ENCODE assay signal across 1 cellular context in the genomic region with DNA sequence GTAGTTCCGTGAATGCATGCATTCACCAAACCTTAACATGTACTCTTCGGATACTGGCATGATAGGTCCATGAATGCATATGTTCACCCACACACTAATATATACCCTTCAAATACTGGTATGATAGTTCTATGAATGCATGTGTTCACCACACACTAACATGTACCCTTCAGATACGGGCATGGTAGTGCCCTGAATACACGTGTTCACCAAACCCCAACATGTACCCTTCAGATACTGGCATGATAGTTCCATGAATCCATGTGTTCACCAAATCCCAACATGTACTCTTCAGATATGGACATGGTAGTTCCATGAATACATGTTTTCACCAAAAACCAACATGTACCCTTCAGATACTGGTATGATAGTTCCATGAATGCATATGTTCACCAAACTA.
A peak's percentile ranks its signal among the peaks of the same experiment; 100 is the strongest.
TF ChIP-seq lines count a peak whose summit lies in the region.

No MANE protein-coding gene starts in this region.

TF ChIP-seq in HepG2, 621 proteins besides CTCF, POLR2A, EP300 and RAD21 (continued from another document):
- TF ChIP-seq, protein P1, sequence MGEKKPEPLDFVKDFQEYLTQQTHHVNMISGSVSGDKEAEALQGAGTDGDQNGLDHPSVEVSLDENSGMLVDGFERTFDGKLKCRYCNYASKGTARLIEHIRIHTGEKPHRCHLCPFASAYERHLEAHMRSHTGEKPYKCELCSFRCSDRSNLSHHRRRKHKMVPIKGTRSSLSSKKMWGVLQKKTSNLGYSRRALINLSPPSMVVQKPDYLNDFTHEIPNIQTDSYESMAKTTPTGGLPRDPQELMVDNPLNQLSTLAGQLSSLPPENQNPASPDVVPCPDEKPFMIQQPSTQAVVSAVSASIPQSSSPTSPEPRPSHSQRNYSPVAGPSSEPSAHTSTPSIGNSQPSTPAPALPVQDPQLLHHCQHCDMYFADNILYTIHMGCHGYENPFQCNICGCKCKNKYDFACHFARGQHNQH (CRISPR knock-in tag; IDR thresholded peaks at IDR 0.05), result no peak
- TF ChIP-seq, protein P2, sequence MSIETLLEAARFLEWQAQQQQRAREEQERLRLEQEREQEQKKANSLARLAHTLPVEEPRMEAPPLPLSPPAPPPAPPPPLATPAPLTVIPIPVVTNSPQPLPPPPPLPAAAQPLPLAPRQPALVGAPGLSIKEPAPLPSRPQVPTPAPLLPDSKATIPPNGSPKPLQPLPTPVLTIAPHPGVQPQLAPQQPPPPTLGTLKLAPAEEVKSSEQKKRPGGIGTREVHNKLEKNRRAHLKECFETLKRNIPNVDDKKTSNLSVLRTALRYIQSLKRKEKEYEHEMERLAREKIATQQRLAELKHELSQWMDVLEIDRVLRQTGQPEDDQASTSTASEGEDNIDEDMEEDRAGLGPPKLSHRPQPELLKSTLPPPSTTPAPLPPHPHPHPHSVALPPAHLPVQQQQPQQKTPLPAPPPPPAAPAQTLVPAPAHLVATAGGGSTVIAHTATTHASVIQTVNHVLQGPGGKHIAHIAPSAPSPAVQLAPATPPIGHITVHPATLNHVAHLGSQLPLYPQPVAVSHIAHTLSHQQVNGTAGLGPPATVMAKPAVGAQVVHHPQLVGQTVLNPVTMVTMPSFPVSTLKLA (IDR thresholded peaks at IDR 0.05), result peak; percentile 94
- no peak for TF ChIP-seq ZBTB7A (CRISPR knock-in tag; IDR thresholded peaks at IDR 0.05)
